ENCODE assay signal across 1 cellular context in genomic region chr5:45288746-45289145, GRCh38.
TF ChIP-seq lines count a peak whose summit lies in the region.

No MANE protein-coding gene starts in this region.

TF ChIP-seq in GM23338, 12 proteins besides CTCF, POLR2A, EP300 and RAD21 (continued from another document):
- TF ChIP-seq ZNF462 (CRISPR knock-in tag; IDR thresholded peaks at IDR 0.05): peak; percentile 21; the same call in 1 of the 2 replicates
- no peak for TF ChIP-seq EZH2phosphoT487 (IDR thresholded peaks at IDR 0.05; ENCODE audit: unreplicated experiment)
